8 cellular contexts compared by ENCODE assay signal in the genomic region with DNA sequence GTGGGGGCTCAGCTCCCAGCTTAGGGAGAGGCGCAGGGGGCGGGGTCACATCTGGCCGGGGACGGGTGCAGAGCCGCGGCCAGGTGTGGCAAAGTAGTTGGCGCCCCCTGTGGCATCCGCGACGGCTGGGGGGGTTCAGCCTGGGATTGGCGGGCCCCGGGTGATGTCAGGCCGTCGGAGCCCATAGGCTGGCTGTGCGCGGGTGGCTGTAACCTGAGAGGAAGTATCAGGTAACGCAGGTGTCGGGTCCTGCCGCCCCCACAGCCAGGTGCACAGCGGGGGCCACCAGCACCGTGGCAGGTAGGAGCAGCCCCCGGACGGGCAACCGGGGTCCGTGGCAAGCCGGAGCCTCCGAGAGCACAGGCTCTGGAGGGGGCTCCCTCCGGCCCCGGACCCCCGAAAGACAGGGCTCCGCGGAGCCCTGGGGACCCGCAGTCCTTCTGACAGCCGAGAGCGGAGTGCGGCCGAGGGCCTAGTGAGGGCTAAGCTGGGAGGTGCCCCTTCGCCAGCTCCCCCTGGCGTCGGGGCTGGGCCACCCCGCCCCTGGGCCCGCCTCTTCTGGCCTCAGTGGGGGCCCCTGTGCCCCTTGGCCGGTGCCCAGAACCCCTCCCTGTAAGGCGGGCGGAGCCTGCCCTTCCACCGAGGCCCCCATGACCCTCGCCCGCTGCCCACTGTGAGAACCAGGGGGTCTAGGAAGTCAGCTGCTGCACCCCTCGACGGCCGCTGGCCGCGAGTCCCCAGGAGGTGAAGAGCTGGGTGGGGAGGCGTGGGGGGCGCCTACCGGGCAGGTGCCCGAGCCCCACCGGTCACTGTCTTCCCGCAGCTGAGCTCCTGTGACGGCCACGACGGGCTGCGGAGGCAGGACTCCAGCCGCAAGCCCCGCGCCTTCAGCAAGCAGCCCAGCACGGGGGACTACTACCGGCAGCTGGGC. TPM values are rescaled to one million over a fixed set of nuclear protein-coding genes. Genes with fewer than 3 reads are reported as not detected.
DNase-seq lines count a peak whose midpoint lies in the region; ATAC-seq and TF ChIP-seq lines count a peak whose summit lies in the region.

No MANE protein-coding gene starts in this region.

- H3K9me3 ChIP-seq in mucosa of descending colon: no peaks in the 10 kb centered on the region

- ATAC-seq in mucosa of descending colon: peak; percentile 51

- H3K36me3 ChIP-seq in mucosa of descending colon (ENCODE audit: low read depth): no peaks in the 10 kb centered on the region

- DNase-seq in ELF-1 (ENCODE audit: low read depth, low spot score): peak; percentile 76
- peak; percentile 32 for DNase-seq in NCI-H2081 treated with DMSO at 0.1 percent for 48 hours (lab: John Stamatoyannopoulos, UW)
- DNase-seq in astrocyte of the cerebellum (ENCODE audit: low read depth): no peak
- DNase-seq in mucosa of descending colon: peak; percentile 64 to 83 (median 83)
- no peak for DNase-seq in cortex of kidney (lab: John Stamatoyannopoulos, UW)
- DNase-seq in Kasumi-1 (lab: John Stamatoyannopoulos, UW): no peak
- no peak for DNase-seq in NOMO-1 treated with dmso at 0.1 percent for 144 hours (lab: John Stamatoyannopoulos, UW; ENCODE audit: unreplicated experiment)
- no peak for DNase-seq in NCI-H2227 (lab: John Stamatoyannopoulos, UW; ENCODE audit: unreplicated experiment)

- H3K4me3 ChIP-seq in astrocyte of the cerebellum (ENCODE audit: low read depth, low read length) (no peak overlapping the region), mucosa of descending colon (no peak overlapping the region)

- TF ChIP-seq CTCF in astrocyte of the cerebellum (IDR thresholded peaks at IDR 0.05; ENCODE audit: low read depth, low read length, missing control alignments): peak; percentile 2
- no peak for TF ChIP-seq CTCF in mucosa of descending colon (IDR thresholded peaks at IDR 0.05)

- in situ Hi-C loops in astrocyte of the cerebellum (cut with HindIII; ENCODE audit: low sequenced_read_pairs): no loop called here

- peaks cover 28% of the 10 kb centered on the region for H3K4me1 ChIP-seq in mucosa of descending colon (ENCODE audit: low read depth)

- intact Hi-C loops in mucosa of descending colon (cut with DNase I, micrococcal nuclease): no loop called here

RNA-seq across cellular contexts. Expression of gene TNFRSF25, which starts 17.9 kb away (rescaled TPM):
- total RNA-seq in mucosa of descending colon: 10 to 100 TPM; 18.3 to 45.1 (median 35.3) TPM

RNA-seq across cellular contexts. Expression of gene ESPN, which starts 23.5 kb away (rescaled TPM):
- 100 to 1,000 TPM in 2 of 3 donors, 10 to 100 TPM in 1; 65.7 to 137 (median 124) TPM for total RNA-seq in mucosa of descending colon

RNA-seq across cellular contexts. Expression of gene HES2, which starts 28.4 kb away (rescaled TPM):
- 10 to 100 TPM in 2 of 3 donors, 1 to 10 TPM in 1; 8.6 to 23.0 (median 22.4) TPM for total RNA-seq in mucosa of descending colon

RNA-seq across cellular contexts. Expression of gene PLEKHG5, which starts 43.4 kb away (rescaled TPM):
- total RNA-seq in mucosa of descending colon: 10 to 100 TPM; 20.1 to 32.9 (median 20.2) TPM

RNA-seq across cellular contexts. Expression of gene ACOT7, which starts 54.5 kb away (rescaled TPM):
- total RNA-seq in mucosa of descending colon: 10 to 100 TPM; 37.9 to 60.1 (median 42.7) TPM

Comparison
In these comparisons a context has a peak if more than half of its experiments do, and no peak if none do; other contexts are left out.
1. DNase-seq: peak in ELF-1 (single experiment), NCI-H2081 treated with DMSO at 0.1 percent for 48 hours (single experiment) and mucosa of descending colon (3 of 3); none in astrocyte of the cerebellum (single experiment), cortex of kidney (single experiment), Kasumi-1 (0 of 2), NOMO-1 treated with dmso at 0.1 percent for 144 hours (single experiment) and NCI-H2227 (single experiment).